In the genomic region with DNA sequence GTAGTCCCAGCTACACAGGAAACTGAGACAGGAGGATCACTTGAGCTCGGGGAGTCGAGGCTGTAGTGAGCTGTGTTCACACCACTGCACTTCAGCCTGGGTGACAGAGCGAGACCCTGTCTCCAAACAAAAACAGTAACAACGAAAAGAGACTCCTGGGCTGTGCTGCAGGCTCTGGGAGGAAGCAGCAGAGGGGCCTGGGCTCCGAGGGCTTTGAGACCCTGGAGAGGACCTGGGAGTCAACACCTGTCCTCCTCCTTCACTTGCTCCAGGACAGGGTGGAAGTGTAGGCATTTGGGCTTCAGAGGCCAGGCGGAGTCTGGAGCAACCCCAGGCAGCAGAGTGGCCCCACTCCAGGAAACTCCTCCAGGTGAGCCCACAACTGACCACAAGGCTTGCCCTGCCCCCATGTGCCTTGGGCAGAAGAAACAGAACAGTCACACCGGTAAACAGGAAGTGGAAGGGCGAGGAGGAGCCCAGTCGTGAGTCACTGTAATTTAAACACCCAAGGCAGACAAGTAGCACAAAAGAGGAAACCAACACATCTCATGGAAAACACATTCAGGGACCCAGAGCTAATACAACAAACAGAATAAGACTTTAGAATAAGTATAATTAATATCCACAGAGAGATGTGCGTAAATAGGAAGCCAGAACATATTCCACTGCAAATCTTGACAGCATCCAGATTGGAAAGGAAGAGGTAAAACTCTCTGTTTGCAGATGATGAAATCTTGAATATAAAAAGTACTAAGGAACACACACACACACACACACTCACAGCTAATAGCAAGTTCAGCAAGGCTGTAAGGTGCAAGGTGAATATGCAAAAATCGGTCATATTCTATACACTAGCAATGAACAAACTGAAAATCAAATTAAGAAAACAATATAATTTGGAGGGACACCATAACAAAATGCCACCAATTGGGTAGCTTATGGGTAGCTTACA, we compare ENCODE assay signal across 8 cellular contexts. TPM values are rescaled to one million over a fixed set of nuclear protein-coding genes. Genes with fewer than 3 reads are reported as not detected.
DNase-seq lines count a peak whose midpoint lies in the region; ATAC-seq and TF ChIP-seq lines count a peak whose summit lies in the region.

No MANE protein-coding gene starts in this region.

- H3K9me3 ChIP-seq in trophoblast cell (ENCODE audit: insufficient read depth, low read depth, low read length) (no peaks in the 10 kb centered on the region), hepatocyte (ENCODE audit: low read depth) (no peaks in the 10 kb centered on the region)

- no peaks in the 10 kb centered on the region for H3K79me2 ChIP-seq in trophoblast cell (ENCODE audit: control insufficient read depth, insufficient read depth, low read length, poor library complexity)
- H3K79me2 ChIP-seq in hepatocyte, result no peaks in the 10 kb centered on the region

- no peak overlapping the region for H4K91ac ChIP-seq in trophoblast cell (ENCODE audit: low read depth, low read length)

- H3K4me1 Mint-ChIP-seq in activated naive CD8-positive, alpha-beta T cell treated with anti-CD3 and anti-CD28 coated beads for 36 hours, result peaks cover 18% of the 10 kb centered on the region
- H3K4me1 Mint-ChIP-seq in mesothelial cell of epicardium, result no peaks in the 10 kb centered on the region

- peak overlapping the region; percentile 7 for H3K27ac Mint-ChIP-seq in activated naive CD8-positive, alpha-beta T cell treated with anti-CD3 and anti-CD28 coated beads for 36 hours
- no peak overlapping the region for H3K27ac Mint-ChIP-seq in mesothelial cell of epicardium

- H2AFZ ChIP-seq in trophoblast cell (ENCODE audit: insufficient read depth, low read length, poor library complexity), result no peak overlapping the region
- H2AFZ ChIP-seq in hepatocyte, result no peak overlapping the region

- no peak overlapping the region for H3K27ac ChIP-seq in trophoblast cell (ENCODE audit: low read depth, low read length)
- no peak overlapping the region for H3K27ac ChIP-seq in hepatocyte

- H3K27me3 Mint-ChIP-seq in activated naive CD8-positive, alpha-beta T cell treated with anti-CD3 and anti-CD28 coated beads for 36 hours, result peaks cover 3% of the 10 kb centered on the region
- H3K27me3 Mint-ChIP-seq in mesothelial cell of epicardium (ENCODE audit: low read depth), result peaks cover 52% of the 10 kb centered on the region

- H2BK12ac ChIP-seq in trophoblast cell (ENCODE audit: low read length), result no peak overlapping the region

- no peak overlapping the region for H3K18ac ChIP-seq in trophoblast cell (ENCODE audit: low read length)

- H2BK5ac ChIP-seq in trophoblast cell (ENCODE audit: low read depth, low read length, poor library complexity), result no peak overlapping the region

- H3K4me2 ChIP-seq in trophoblast cell (ENCODE audit: low read length) (peak overlapping the region; percentile 23), hepatocyte (no peak overlapping the region)

- no peak overlapping the region for H3K14ac ChIP-seq in trophoblast cell (ENCODE audit: low read length)

- no peak for TF ChIP-seq CTCF in hepatocyte (IDR thresholded peaks at IDR 0.05; ENCODE audit: poor library complexity)
- no peak for TF ChIP-seq CTCF in mesothelial cell of epicardium (IDR thresholded peaks at IDR 0.05; ENCODE audit: unreplicated experiment)

- H3K27me3 ChIP-seq in trophoblast cell (ENCODE audit: insufficient read depth, low read length) (no peaks in the 10 kb centered on the region), hepatocyte (peaks cover under 1% of the 10 kb centered on the region)

- no peak overlapping the region for H3K23ac ChIP-seq in trophoblast cell (ENCODE audit: low read length)

- H3K9me3 Mint-ChIP-seq in activated naive CD8-positive, alpha-beta T cell treated with anti-CD3 and anti-CD28 coated beads for 36 hours, result no peaks in the 10 kb centered on the region
- no peaks in the 10 kb centered on the region for H3K9me3 Mint-ChIP-seq in mesothelial cell of epicardium

- no peak overlapping the region for H3K4ac ChIP-seq in trophoblast cell (ENCODE audit: low read depth, low read length)

- H3K4me3 Mint-ChIP-seq in activated naive CD8-positive, alpha-beta T cell treated with anti-CD3 and anti-CD28 coated beads for 36 hours, result no peak overlapping the region
- H3K4me3 Mint-ChIP-seq in mesothelial cell of epicardium, result no peak overlapping the region

- no peak overlapping the region for H4K8ac ChIP-seq in trophoblast cell (ENCODE audit: low read depth, low read length)

- no CpG with 5 or more reads among the region's 11 CpGs for WGBS in trophoblast cell (ENCODE audit: extremely low coverage, insufficient coverage, insufficient read length)
- WGBS in hepatocyte (ENCODE audit: low lambda C conversion rate, missing lambda C conversion rate), result 55% methylated on average over 11 of the region's 11 CpGs

- no peaks in the 10 kb centered on the region for H3K36me3 ChIP-seq in trophoblast cell (ENCODE audit: control insufficient read depth in 1 of 2, insufficient read depth in 2 of 2, low read length in 2 of 2)
- H3K36me3 ChIP-seq in hepatocyte (replicated peaks; ENCODE audit: insufficient read depth, low read depth), result no peaks in the 10 kb centered on the region

- H4K12ac ChIP-seq in trophoblast cell (ENCODE audit: low read depth, low read length), result no peak overlapping the region

- ATAC-seq in GM18868 (IDR thresholded peaks at IDR 0.05; ENCODE audit: unreplicated experiment) (peak; percentile 83), HG02938 (IDR thresholded peaks at IDR 0.05; ENCODE audit: unreplicated experiment) (peak; percentile 60)

- no peaks in the 10 kb centered on the region for H3K79me1 ChIP-seq in trophoblast cell (ENCODE audit: low read length)

- no peaks in the 10 kb centered on the region for H3K9me2 ChIP-seq in hepatocyte (replicated peaks; ENCODE audit: insufficient read depth)

- H3K4me3 ChIP-seq in trophoblast cell (ENCODE audit: low read depth, low read length), result no peak overlapping the region
- no peak overlapping the region for H3K4me3 ChIP-seq in hepatocyte

- no peaks in the 10 kb centered on the region for H3K36me3 Mint-ChIP-seq in activated naive CD8-positive, alpha-beta T cell treated with anti-CD3 and anti-CD28 coated beads for 36 hours
- H3K36me3 Mint-ChIP-seq in mesothelial cell of epicardium, result no peaks in the 10 kb centered on the region

- no peaks in the 10 kb centered on the region for H4K20me1 ChIP-seq in hepatocyte (ENCODE audit: insufficient read depth, poor library complexity, severe bottlenecking)

- H3K4me1 ChIP-seq in trophoblast cell (ENCODE audit: control insufficient read depth in 1 of 2, insufficient read depth in 2 of 2, low read length in 2 of 2) (peaks cover 4% of the 10 kb centered on the region in 2 experiments), hepatocyte (ENCODE audit: insufficient read depth) (no peaks in the 10 kb centered on the region)

- DNase-seq in activated naive CD8-positive, alpha-beta T cell treated with anti-CD3 and anti-CD28 coated beads for 36 hours, result peak; percentile 41
- no peak for DNase-seq in trophoblast cell
- DNase-seq in hepatocyte (ENCODE audit: low spot score), result no peak
- DNase-seq in amniotic stem cell (lab: John Stamatoyannopoulos, UW), result no peak
- DNase-seq in mesothelial cell of epicardium (ENCODE audit: low spot score in 2 of 2, unreplicated experiment in 2 of 2), result no peak

- H2AK5ac ChIP-seq in trophoblast cell (ENCODE audit: low read length), result no peak overlapping the region

- H2BK120ac ChIP-seq in trophoblast cell (ENCODE audit: insufficient read depth, low read length, poor library complexity), result no peak overlapping the region

- H3K9ac ChIP-seq in trophoblast cell (ENCODE audit: low read length), result no peak overlapping the region

TF ChIP-seq in PFSK-1, 5 proteins besides CTCF, POLR2A, EP300 and RAD21:
- no peak for TF ChIP-seq POLR2AphosphoS5 (IDR thresholded peaks at IDR 0.05; ENCODE audit: low read depth, low read length)
- no peak for TF ChIP-seq TAF1 (IDR thresholded peaks at IDR 0.05; ENCODE audit: borderline replicate concordance, insufficient read depth, low read length)
- 0 out of 4 replicates have a peak, but pooled peaks of 1 of the 2 experiments have one; percentile 34 for TF ChIP-seq REST (IDR thresholded peaks at IDR 0.05; ENCODE audit: insufficient read depth in 1 of 2, low read depth in 2 of 2, low read length in 2 of 2)
- peak; percentile 99 for TF ChIP-seq FOXP2 (optimal IDR thresholded peaks at IDR 0.05; ENCODE audit: borderline replicate concordance, extremely low read depth, extremely low read length, insufficient read depth)
- no peak for TF ChIP-seq SIN3A (IDR thresholded peaks at IDR 0.05; ENCODE audit: borderline replicate concordance, insufficient read depth, low read length)

RNA-seq across cellular contexts. Expression of gene RASGEF1A, which starts 20.5 kb away (rescaled TPM):
- polyA plus RNA-seq in PFSK-1 (2012; ENCODE audit: insufficient read length, low read depth), result not detected
- total RNA-seq in activated naive CD8-positive, alpha-beta T cell treated with anti-CD3 and anti-CD28 coated beads for 36 hours, result under 1 TPM; 0.40 to 0.45 TPM
- 1.0 and 1.1 TPM in 2 replicates for polyA plus RNA-seq in trophoblast cell (2013)
- total RNA-seq in hepatocyte, result 2.2 and 2.7 TPM in 2 replicates
- polyA plus RNA-seq in hepatocyte, result 1.4 and 1.5 TPM in 2 replicates
- total RNA-seq in mesothelial cell of epicardium, result 1.5 to 1.6 TPM (median 1.5 TPM) in 3 replicates
